In the genomic region with DNA sequence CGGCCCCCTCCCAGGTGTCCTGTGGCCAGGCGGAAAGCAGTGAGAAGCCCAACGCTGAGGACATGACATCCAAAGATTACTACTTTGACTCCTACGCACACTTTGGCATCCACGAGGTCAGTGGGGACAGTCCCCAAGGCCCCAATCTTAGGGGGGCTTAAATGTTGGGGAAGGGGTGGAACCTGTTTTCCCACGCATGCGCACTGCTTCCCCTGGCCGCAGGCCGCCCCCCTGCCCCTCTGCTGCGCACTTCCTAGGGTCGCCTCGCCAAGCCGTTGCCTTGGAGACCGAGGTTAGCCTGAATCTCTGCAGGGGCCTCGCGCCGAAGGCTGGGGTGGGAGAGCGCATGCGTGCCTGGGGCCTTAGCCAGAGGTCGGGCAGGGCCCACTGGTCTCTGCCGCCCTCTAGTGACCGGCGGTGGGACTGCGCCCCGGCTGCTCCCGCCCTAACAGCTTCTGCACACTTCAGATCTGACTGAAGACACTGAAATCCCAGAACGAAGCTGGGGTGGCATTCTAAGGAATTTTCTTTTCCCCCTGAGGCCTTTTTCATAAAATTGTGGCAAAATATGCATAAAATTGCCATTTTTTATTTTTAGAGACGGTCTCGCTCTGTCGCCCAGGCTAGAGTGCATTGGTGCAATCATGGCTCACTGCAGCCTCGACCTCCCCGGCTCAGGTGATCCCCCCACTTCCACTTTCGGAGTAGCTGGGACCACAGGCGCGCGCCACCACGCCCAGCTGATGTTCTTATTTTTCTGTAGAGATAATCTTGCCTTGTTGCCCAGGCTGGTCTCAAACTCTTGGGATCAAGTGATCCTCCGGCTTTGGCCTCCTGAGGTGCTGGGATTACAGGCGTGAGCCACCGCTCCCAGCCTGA, we compare ENCODE assay signal across 8 cellular contexts. TPM values are rescaled to one million over a fixed set of nuclear protein-coding genes. Genes with fewer than 3 reads are reported as not detected.
A peak's percentile ranks its signal among the peaks of the same experiment; 100 is the strongest.
DNase-seq lines count a peak whose midpoint lies in the region; ATAC-seq and TF ChIP-seq lines count a peak whose summit lies in the region.

No MANE protein-coding gene starts in this region.

- no peak overlapping the region for H2AFZ ChIP-seq in ACC112 (ENCODE audit: low read length, unreplicated experiment)
- H2AFZ ChIP-seq in GM23248: 0 out of 2 replicates have a peak overlapping the region, but pooled peaks have one; percentile 44

- H3K4me3 ChIP-seq in ACC112 (ENCODE audit: low read depth, low read length) (peak overlapping the region; percentile 37; the same call in 1 of the 2 replicates), GM23248 (peak overlapping the region; percentile 40; the same call in 1 of the 2 replicates), kidney epithelial cell (ENCODE audit: low read depth, low read length) (no peak overlapping the region)

- no peak overlapping the region for H3K27ac ChIP-seq in ACC112 (ENCODE audit: low read depth, low read length)
- H3K27ac ChIP-seq in GM23248: no peak overlapping the region
- H3K27ac ChIP-seq in caudate nucleus (ENCODE audit: low read depth, low read length): peak overlapping the region; percentile 83

- H3K36me3 ChIP-seq in ACC112 (ENCODE audit: insufficient read depth, low read length): peaks cover 3% of the 10 kb centered on the region; the same call in 1 of the 2 replicates
- H3K36me3 ChIP-seq in GM23248 (ENCODE audit: low read depth): peaks cover 11% of the 10 kb centered on the region; the same call in 1 of the 2 replicates
- H3K36me3 ChIP-seq in kidney epithelial cell (ENCODE audit: control insufficient read depth, insufficient read depth, low read length): peaks cover 4% of the 10 kb centered on the region

- H4K20me1 ChIP-seq in GM23248 (ENCODE audit: insufficient read depth): no peaks in the 10 kb centered on the region

- ATAC-seq in GM21825 (IDR thresholded peaks at IDR 0.05; ENCODE audit: unreplicated experiment): no peak

- TF ChIP-seq CTCF in kidney epithelial cell (IDR thresholded peaks at IDR 0.05; ENCODE audit: insufficient read depth, low read length, poor library complexity, severe bottlenecking): peak; percentile 99

- peak overlapping the region; percentile 60 for H3K4me2 ChIP-seq in GM23248 (ENCODE audit: unreplicated experiment)

- peaks cover 4% of the 10 kb centered on the region for H3F3A ChIP-seq in GM23248 (ENCODE audit: insufficient read depth)

- no peaks in the 10 kb centered on the region for H3K9me2 ChIP-seq in GM23248 (ENCODE audit: insufficient read depth)

- no peaks in the 10 kb centered on the region for H3K27me3 ChIP-seq in ACC112 (ENCODE audit: insufficient read depth, low read length)
- H3K27me3 ChIP-seq in GM23248 (replicated peaks; ENCODE audit: insufficient read depth): no peaks in the 10 kb centered on the region
- H3K27me3 ChIP-seq in kidney epithelial cell (ENCODE audit: control insufficient read depth, insufficient read depth, low read length): no peaks in the 10 kb centered on the region

- H3K4me1 ChIP-seq in ACC112 (ENCODE audit: control insufficient read depth, insufficient read depth, low read length, unreplicated experiment) (peaks cover 15% of the 10 kb centered on the region), GM23248 (ENCODE audit: insufficient read depth) (peaks cover 8% of the 10 kb centered on the region; the same call in 1 of the 2 replicates)

- H3K9me3 ChIP-seq in GM23248 (ENCODE audit: low read depth): no peaks in the 10 kb centered on the region

- WGBS in GM23248 (ENCODE audit: low coverage in 1 of 2, low lambda C conversion rate in 2 of 2, missing lambda C conversion rate in 2 of 2), 2 experiments: 20 to 24% methylated on average over 40 of the region's 40 CpGs

- H3K9ac ChIP-seq in GM23248: peak overlapping the region; percentile 33

- DNase-seq in GM23248 (peak; percentile 83), NCI-H345 (lab: John Stamatoyannopoulos, UW) (peak; percentile 78), caudate nucleus (lab: John Stamatoyannopoulos, UW) (peak in 59 of 61 donors; percentile 2 to 91 (median 77)), kidney epithelial cell (ENCODE audit: low read depth) (no peak)
- DNase-seq in activated CD4-positive, CD25-positive, alpha-beta regulatory T cell treated with anti-CD3 and anti-CD28 coated beads, Interleukin-2, amount 50 U/mL, for 72 hours: peak; percentile 99
- peak; percentile 84 to 94 for DNase-seq in stimulated activated CD4-positive, alpha-beta T cell treated with anti-CD3 and anti-CD28 coated beads, Interleukin-15, amount 100 ng/mL, for 48 hours (ENCODE audit: low read depth in 2 of 2)

- in situ Hi-C loops in GM23248 (cut with MboI): no loop called here

- H3K79me2 ChIP-seq in ACC112 (ENCODE audit: control insufficient read depth, insufficient read depth, low read length, unreplicated experiment) (peaks cover 34% of the 10 kb centered on the region), GM23248 (ENCODE audit: insufficient read depth) (peaks cover 67% of the 10 kb centered on the region)

RNA-seq across cellular contexts. Expression of a gene that starts 3.6 kb away (rescaled TPM):
- total RNA-seq in GM23248 (2014; rRNA removed; shearing (Covaris generic)): 192 and 225 TPM in 2 replicates
- 164 and 173 TPM in 2 replicates for polyA plus RNA-seq in GM23248 (2016; fragmentation: Nextera tagmentation; extraction: Ambion mirVana)
- total RNA-seq in kidney epithelial cell: 284 and 314 TPM in 2 replicates

RNA-seq across cellular contexts. Expression of a gene that starts 8.7 kb away (rescaled TPM):
- 0.25 TPM in 1 of 2 replicates, not detected in the other for total RNA-seq in GM23248 (2014; rRNA removed; shearing (Covaris generic))
- polyA plus RNA-seq in GM23248 (2016; fragmentation: Nextera tagmentation; extraction: Ambion mirVana): 0.10 TPM in 1 of 2 replicates, not detected in the other
- total RNA-seq in kidney epithelial cell: 1.0 TPM in 2 replicates

RNA-seq across cellular contexts. Expression of a gene that starts 10.2 kb away (rescaled TPM):
- total RNA-seq in GM23248 (2014; rRNA removed; shearing (Covaris generic)): 11.7 and 16.6 TPM in 2 replicates
- 14.3 and 16.8 TPM in 2 replicates for polyA plus RNA-seq in GM23248 (2016; fragmentation: Nextera tagmentation; extraction: Ambion mirVana)
- 2.7 and 3.4 TPM in 2 replicates for total RNA-seq in kidney epithelial cell

RNA-seq across cellular contexts. Expression of a gene that starts 15.0 kb away (rescaled TPM):
- total RNA-seq in GM23248 (2014; rRNA removed; shearing (Covaris generic)): 4.3 and 9.5 TPM in 2 replicates
- 16.6 and 16.7 TPM in 2 replicates for polyA plus RNA-seq in GM23248 (2016; fragmentation: Nextera tagmentation; extraction: Ambion mirVana)
- 13.9 and 19.8 TPM in 2 replicates for total RNA-seq in kidney epithelial cell

RNA-seq across cellular contexts. Expression of a gene that starts 15.1 kb away (rescaled TPM):
- total RNA-seq in GM23248 (2014; rRNA removed; shearing (Covaris generic)): 50.0 and 55.6 TPM in 2 replicates
- polyA plus RNA-seq in GM23248 (2016; fragmentation: Nextera tagmentation; extraction: Ambion mirVana): 28.6 and 28.8 TPM in 2 replicates
- total RNA-seq in kidney epithelial cell: 47.3 and 66.6 TPM in 2 replicates
